Comparison of ENCODE assay signal across 1 cellular context in the genomic region with DNA sequence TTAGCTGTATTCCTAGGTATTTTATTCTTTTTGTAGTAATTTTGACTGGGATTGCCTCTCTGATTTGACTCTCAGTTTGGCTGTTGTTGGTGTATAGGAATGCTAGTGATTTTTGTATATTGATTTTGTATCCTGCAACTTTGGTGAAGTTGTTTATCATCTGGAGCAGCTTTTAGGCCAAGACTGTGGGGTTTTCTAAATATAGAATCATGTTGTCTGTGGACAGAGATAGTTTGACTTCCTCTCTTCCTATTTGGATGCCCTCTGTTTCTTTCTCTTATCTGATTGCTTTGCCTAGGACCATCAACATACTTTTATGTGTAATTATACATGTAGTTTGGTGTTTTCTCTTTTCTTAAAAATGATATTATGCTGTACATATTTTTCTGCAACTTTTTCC.
TF ChIP-seq lines count a peak whose summit lies in the region.

No MANE protein-coding gene starts in this region.

TF ChIP-seq in K562, 482 proteins besides CTCF, POLR2A, EP300 and RAD21 (continued from another document and continues in another):
- TF ChIP-seq ZNF282 (CRISPR knock-in tag; IDR thresholded peaks at IDR 0.05) (no peak), RFX1 (IDR thresholded peaks at IDR 0.05) (no peak), TCF3 (CRISPR knock-in tag; IDR thresholded peaks at IDR 0.05) (peak; percentile 88), ZNF134 (CRISPR knock-in tag; conservative IDR thresholded peaks at IDR 0.05) (no peak), STAT5B (CRISPR knock-in tag; IDR thresholded peaks at IDR 0.05) (no peak), LCOR (CRISPR knock-in tag; IDR thresholded peaks at IDR 0.05) (no peak), KLF16 (IDR thresholded peaks at IDR 0.05) (peak; percentile 59; the same call in 1 of the 2 replicates), NCOA4 (IDR thresholded peaks at IDR 0.05; ENCODE audit: partially characterized antibody) (no peak), PHF21A (IDR thresholded peaks at IDR 0.05; ENCODE audit: borderline replicate concordance, low read depth) (no peak), SMARCA5 (IDR thresholded peaks at IDR 0.05) (no peak), MEF2D (tag; conservative IDR thresholded peaks at IDR 0.05; ENCODE audit: low read depth) (peak; percentile 99), TEAD1 (CRISPR knock-in tag; IDR thresholded peaks at IDR 0.05) (no peak), ETV1 (tag; conservative IDR thresholded peaks at IDR 0.05; ENCODE audit: low read depth) (peak; percentile 28; the same call in 1 of the 2 replicates), CC2D1A (IDR thresholded peaks at IDR 0.05) (no peak; the same call in 1 of the 2 replicates), FOXJ2 (tag; IDR thresholded peaks at IDR 0.05) (no peak), CREB1 (IDR thresholded peaks at IDR 0.05) (no peak), CREB1 (CRISPR knock-in tag; IDR thresholded peaks at IDR 0.05) (no peak), LARP7 (IDR thresholded peaks at IDR 0.05) (no peak), RBM15 (IDR thresholded peaks at IDR 0.05; ENCODE audit: insufficient read depth, low read length) (no peak), SMARCA4 (IDR thresholded peaks at IDR 0.05) (peak; percentile 91), PCBP2 (IDR thresholded peaks at IDR 0.05; ENCODE audit: low read depth, low read length, poor library complexity, severe bottlenecking) (no peak), CHD4 (IDR thresholded peaks at IDR 0.05; ENCODE audit: insufficient read depth, insufficient replicate concordance, low read depth, low read length, poor library complexity, severe bottlenecking) (no peak), GABPA (tag; conservative IDR thresholded peaks at IDR 0.05; ENCODE audit: low read depth) (0 out of 2 replicates have a peak, but pooled peaks have one; percentile 9), KAT2B (IDR thresholded peaks at IDR 0.05; ENCODE audit: low read depth, low read length) (no peak), NFIC (IDR thresholded peaks at IDR 0.05) (peak; percentile 54; the same call in 1 of the 2 replicates), ZNF778 (CRISPR knock-in tag; IDR thresholded peaks at IDR 0.05) (no peak), YBX1 (IDR thresholded peaks at IDR 0.05) (no peak), CBX5 (IDR thresholded peaks at IDR 0.05; ENCODE audit: borderline replicate concordance, low read depth) (no peak), RUNX1 (IDR thresholded peaks at IDR 0.05; ENCODE audit: low read depth) (no peak), CREM (IDR thresholded peaks at IDR 0.05; ENCODE audit: low read depth) (no peak), HNRNPLL (IDR thresholded peaks at IDR 0.05; ENCODE audit: low read depth, low read length, poor library complexity, severe bottlenecking) (no peak), ZNF274 (IDR thresholded peaks at IDR 0.05; ENCODE audit: borderline replicate concordance, low read depth, low read length) (no peak), HDAC6 (IDR thresholded peaks at IDR 0.05; ENCODE audit: low read depth, low read length) (no peak), CXXC5 (CRISPR knock-in tag; IDR thresholded peaks at IDR 0.05) (no peak), RFX5 (IDR thresholded peaks at IDR 0.05; ENCODE audit: low read depth, low read length) (no peak), HNRNPUL1 (IDR thresholded peaks at IDR 0.05; ENCODE audit: low read length) (no peak), ZNF165 (CRISPR knock-in tag; IDR thresholded peaks at IDR 0.05; ENCODE audit: borderline replicate concordance) (no peak), PTRF (tag; IDR thresholded peaks at IDR 0.05) (no peak), CBFA2T2 (conservative IDR thresholded peaks at IDR 0.05) (peak; percentile 74), SIN3A (IDR thresholded peaks at IDR 0.05; ENCODE audit: borderline replicate concordance in 2 of 2, control insufficient read depth in 1 of 2, low read depth in 2 of 2, low read length in 2 of 2) (no peak), ADNP (tag; IDR thresholded peaks at IDR 0.05) (no peak), ZNF707 (CRISPR knock-in tag; conservative IDR thresholded peaks at IDR 0.05) (no peak), ZNF354B (CRISPR knock-in tag; IDR thresholded peaks at IDR 0.05) (no peak), PHTF2 (CRISPR knock-in tag; IDR thresholded peaks at IDR 0.05) (no peak)
- TF ChIP-seq, protein P1, sequence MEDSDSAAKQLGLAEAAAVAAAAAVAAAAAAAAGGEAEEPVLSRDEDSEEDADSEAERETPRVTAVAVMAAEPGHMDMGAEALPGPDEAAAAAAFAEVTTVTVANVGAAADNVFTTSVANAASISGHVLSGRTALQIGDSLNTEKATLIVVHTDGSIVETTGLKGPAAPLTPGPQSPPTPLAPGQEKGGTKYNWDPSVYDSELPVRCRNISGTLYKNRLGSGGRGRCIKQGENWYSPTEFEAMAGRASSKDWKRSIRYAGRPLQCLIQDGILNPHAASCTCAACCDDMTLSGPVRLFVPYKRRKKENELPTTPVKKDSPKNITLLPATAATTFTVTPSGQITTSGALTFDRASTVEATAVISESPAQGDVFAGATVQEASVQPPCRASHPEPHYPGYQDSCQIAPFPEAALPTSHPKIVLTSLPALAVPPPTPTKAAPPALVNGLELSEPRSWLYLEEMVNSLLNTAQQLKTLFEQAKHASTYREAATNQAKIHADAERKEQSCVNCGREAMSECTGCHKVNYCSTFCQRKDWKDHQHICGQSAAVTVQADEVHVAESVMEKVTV (CRISPR knock-in tag; IDR thresholded peaks at IDR 0.05): no peak
- TF ChIP-seq, protein P2, sequence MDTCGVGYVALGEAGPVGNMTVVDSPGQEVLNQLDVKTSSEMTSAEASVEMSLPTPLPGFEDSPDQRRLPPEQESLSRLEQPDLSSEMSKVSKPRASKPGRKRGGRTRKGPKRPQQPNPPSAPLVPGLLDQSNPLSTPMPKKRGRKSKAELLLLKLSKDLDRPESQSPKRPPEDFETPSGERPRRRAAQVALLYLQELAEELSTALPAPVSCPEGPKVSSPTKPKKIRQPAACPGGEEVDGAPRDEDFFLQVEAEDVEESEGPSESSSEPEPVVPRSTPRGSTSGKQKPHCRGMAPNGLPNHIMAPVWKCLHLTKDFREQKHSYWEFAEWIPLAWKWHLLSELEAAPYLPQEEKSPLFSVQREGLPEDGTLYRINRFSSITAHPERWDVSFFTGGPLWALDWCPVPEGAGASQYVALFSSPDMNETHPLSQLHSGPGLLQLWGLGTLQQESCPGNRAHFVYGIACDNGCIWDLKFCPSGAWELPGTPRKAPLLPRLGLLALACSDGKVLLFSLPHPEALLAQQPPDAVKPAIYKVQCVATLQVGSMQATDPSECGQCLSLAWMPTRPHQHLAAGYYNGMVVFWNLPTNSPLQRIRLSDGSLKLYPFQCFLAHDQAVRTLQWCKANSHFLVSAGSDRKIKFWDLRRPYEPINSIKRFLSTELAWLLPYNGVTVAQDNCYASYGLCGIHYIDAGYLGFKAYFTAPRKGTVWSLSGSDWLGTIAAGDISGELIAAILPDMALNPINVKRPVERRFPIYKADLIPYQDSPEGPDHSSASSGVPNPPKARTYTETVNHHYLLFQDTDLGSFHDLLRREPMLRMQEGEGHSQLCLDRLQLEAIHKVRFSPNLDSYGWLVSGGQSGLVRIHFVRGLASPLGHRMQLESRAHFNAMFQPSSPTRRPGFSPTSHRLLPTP (IDR thresholded peaks at IDR 0.05; ENCODE audit: borderline replicate concordance, extremely low read depth, insufficient read length): no peak
- TF ChIP-seq, protein P3, sequence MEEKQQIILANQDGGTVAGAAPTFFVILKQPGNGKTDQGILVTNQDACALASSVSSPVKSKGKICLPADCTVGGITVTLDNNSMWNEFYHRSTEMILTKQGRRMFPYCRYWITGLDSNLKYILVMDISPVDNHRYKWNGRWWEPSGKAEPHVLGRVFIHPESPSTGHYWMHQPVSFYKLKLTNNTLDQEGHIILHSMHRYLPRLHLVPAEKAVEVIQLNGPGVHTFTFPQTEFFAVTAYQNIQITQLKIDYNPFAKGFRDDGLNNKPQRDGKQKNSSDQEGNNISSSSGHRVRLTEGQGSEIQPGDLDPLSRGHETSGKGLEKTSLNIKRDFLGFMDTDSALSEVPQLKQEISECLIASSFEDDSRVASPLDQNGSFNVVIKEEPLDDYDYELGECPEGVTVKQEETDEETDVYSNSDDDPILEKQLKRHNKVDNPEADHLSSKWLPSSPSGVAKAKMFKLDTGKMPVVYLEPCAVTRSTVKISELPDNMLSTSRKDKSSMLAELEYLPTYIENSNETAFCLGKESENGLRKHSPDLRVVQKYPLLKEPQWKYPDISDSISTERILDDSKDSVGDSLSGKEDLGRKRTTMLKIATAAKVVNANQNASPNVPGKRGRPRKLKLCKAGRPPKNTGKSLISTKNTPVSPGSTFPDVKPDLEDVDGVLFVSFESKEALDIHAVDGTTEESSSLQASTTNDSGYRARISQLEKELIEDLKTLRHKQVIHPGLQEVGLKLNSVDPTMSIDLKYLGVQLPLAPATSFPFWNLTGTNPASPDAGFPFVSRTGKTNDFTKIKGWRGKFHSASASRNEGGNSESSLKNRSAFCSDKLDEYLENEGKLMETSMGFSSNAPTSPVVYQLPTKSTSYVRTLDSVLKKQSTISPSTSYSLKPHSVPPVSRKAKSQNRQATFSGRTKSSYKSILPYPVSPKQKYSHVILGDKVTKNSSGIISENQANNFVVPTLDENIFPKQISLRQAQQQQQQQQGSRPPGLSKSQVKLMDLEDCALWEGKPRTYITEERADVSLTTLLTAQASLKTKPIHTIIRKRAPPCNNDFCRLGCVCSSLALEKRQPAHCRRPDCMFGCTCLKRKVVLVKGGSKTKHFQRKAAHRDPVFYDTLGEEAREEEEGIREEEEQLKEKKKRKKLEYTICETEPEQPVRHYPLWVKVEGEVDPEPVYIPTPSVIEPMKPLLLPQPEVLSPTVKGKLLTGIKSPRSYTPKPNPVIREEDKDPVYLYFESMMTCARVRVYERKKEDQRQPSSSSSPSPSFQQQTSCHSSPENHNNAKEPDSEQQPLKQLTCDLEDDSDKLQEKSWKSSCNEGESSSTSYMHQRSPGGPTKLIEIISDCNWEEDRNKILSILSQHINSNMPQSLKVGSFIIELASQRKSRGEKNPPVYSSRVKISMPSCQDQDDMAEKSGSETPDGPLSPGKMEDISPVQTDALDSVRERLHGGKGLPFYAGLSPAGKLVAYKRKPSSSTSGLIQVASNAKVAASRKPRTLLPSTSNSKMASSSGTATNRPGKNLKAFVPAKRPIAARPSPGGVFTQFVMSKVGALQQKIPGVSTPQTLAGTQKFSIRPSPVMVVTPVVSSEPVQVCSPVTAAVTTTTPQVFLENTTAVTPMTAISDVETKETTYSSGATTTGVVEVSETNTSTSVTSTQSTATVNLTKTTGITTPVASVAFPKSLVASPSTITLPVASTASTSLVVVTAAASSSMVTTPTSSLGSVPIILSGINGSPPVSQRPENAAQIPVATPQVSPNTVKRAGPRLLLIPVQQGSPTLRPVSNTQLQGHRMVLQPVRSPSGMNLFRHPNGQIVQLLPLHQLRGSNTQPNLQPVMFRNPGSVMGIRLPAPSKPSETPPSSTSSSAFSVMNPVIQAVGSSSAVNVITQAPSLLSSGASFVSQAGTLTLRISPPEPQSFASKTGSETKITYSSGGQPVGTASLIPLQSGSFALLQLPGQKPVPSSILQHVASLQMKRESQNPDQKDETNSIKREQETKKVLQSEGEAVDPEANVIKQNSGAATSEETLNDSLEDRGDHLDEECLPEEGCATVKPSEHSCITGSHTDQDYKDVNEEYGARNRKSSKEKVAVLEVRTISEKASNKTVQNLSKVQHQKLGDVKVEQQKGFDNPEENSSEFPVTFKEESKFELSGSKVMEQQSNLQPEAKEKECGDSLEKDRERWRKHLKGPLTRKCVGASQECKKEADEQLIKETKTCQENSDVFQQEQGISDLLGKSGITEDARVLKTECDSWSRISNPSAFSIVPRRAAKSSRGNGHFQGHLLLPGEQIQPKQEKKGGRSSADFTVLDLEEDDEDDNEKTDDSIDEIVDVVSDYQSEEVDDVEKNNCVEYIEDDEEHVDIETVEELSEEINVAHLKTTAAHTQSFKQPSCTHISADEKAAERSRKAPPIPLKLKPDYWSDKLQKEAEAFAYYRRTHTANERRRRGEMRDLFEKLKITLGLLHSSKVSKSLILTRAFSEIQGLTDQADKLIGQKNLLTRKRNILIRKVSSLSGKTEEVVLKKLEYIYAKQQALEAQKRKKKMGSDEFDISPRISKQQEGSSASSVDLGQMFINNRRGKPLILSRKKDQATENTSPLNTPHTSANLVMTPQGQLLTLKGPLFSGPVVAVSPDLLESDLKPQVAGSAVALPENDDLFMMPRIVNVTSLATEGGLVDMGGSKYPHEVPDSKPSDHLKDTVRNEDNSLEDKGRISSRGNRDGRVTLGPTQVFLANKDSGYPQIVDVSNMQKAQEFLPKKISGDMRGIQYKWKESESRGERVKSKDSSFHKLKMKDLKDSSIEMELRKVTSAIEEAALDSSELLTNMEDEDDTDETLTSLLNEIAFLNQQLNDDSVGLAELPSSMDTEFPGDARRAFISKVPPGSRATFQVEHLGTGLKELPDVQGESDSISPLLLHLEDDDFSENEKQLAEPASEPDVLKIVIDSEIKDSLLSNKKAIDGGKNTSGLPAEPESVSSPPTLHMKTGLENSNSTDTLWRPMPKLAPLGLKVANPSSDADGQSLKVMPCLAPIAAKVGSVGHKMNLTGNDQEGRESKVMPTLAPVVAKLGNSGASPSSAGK (IDR thresholded peaks at IDR 0.05): no peak
- TF ChIP-seq, protein P4, sequence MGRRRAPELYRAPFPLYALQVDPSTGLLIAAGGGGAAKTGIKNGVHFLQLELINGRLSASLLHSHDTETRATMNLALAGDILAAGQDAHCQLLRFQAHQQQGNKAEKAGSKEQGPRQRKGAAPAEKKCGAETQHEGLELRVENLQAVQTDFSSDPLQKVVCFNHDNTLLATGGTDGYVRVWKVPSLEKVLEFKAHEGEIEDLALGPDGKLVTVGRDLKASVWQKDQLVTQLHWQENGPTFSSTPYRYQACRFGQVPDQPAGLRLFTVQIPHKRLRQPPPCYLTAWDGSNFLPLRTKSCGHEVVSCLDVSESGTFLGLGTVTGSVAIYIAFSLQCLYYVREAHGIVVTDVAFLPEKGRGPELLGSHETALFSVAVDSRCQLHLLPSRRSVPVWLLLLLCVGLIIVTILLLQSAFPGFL (CRISPR knock-in tag; IDR thresholded peaks at IDR 0.05): no peak
- TF ChIP-seq, protein P5, sequence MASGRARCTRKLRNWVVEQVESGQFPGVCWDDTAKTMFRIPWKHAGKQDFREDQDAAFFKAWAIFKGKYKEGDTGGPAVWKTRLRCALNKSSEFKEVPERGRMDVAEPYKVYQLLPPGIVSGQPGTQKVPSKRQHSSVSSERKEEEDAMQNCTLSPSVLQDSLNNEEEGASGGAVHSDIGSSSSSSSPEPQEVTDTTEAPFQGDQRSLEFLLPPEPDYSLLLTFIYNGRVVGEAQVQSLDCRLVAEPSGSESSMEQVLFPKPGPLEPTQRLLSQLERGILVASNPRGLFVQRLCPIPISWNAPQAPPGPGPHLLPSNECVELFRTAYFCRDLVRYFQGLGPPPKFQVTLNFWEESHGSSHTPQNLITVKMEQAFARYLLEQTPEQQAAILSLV (tag; IDR thresholded peaks at IDR 0.05): no peak
